ENCODE assay signal across 8 cellular contexts in genomic region chr2:43224131-43224570, GRCh38. TPM values are rescaled to one million over a fixed set of nuclear protein-coding genes. Genes with fewer than 3 reads are reported as not detected.
A peak's percentile ranks its signal among the peaks of the same experiment; 100 is the strongest.
DNase-seq lines count a peak whose midpoint lies in the region; ATAC-seq and TF ChIP-seq lines count a peak whose summit lies in the region.

No MANE protein-coding gene starts in this region.

- ATAC-seq in gastroesophageal sphincter (no peak), HG03196 (IDR thresholded peaks at IDR 0.05; ENCODE audit: unreplicated experiment) (no peak), GM21367 (IDR thresholded peaks at IDR 0.05; ENCODE audit: unreplicated experiment) (no peak)

- in situ Hi-C loops in GM13977 (cut with MboI; ENCODE audit: low pct_unique_long_range_greater_than_20kb, low sequenced_read_pairs, unreplicated experiment), result loop anchor here (10.0 kb wide), 2 partner anchors 59 to 261 kb away; no protein-coding TSS in a partner anchor

- H3K4me1 ChIP-seq in gastroesophageal sphincter, result peaks cover 5 to 60% (median 34%) of the 10 kb centered on the region in 3 donors
- peaks cover 40% of the 10 kb centered on the region for H3K4me1 ChIP-seq in testis

- H3K27ac ChIP-seq in gastroesophageal sphincter, result peak overlapping the region; percentile 96 to 99 (median 98)
- peak overlapping the region; percentile 92 to 100 for H3K27ac ChIP-seq in testis

- TF ChIP-seq POLR2A in gastroesophageal sphincter (IDR thresholded peaks at IDR 0.05) (no peak), testis (IDR thresholded peaks at IDR 0.05) (no peak)

- TF ChIP-seq CTCF in GM13977 (IDR thresholded peaks at IDR 0.05; ENCODE audit: extremely low read depth, insufficient read depth, missing control alignments) (peak; percentile 79), gastroesophageal sphincter (IDR thresholded peaks at IDR 0.05) (peak in 2 of 4 experiments; percentile 31 to 51), testis (IDR thresholded peaks at IDR 0.05) (no peak)

- H3K36me3 ChIP-seq in gastroesophageal sphincter (peaks cover 0 to 28% of the 10 kb centered on the region in 2 donors), testis (ENCODE audit: low read depth, missing control alignments) (no peaks in the 10 kb centered on the region)

- peak; percentile 64 for DNase-seq in GM13977 (ENCODE audit: low spot score)
- peak; percentile 82 for DNase-seq in RKO (ENCODE audit: low spot score)
- peak; percentile 41 for DNase-seq in activated gamma-delta T cell (lab: John Stamatoyannopoulos, UW)
- DNase-seq in nucleus accumbens (lab: John Stamatoyannopoulos, UW), result peak in 43 of 56 donors; percentile 15 to 71 (median 48)
- peak; percentile 66 for DNase-seq in testis

- TF ChIP-seq EP300 in gastroesophageal sphincter (IDR thresholded peaks at IDR 0.05), result no peak

- H3K4me3 ChIP-seq in gastroesophageal sphincter (peak overlapping the region; percentile 73 to 90), testis (peak overlapping the region; percentile 84 to 97)

- H3K27me3 ChIP-seq in gastroesophageal sphincter (no peaks in the 10 kb centered on the region), testis (no peaks in the 10 kb centered on the region)

- H3K9me3 ChIP-seq in gastroesophageal sphincter, result no peaks in the 10 kb centered on the region
- no peaks in the 10 kb centered on the region for H3K9me3 ChIP-seq in testis

- intact Hi-C loops in testis (cut with DNase I; ENCODE audit: low total_unique reads), result loop anchor here (5.0 to 10.0 kb wide), 3 partner anchors 202 to 379 kb away; no protein-coding TSS in a partner anchor

- 0% methylated on average over 5 of the region's 41 CpGs; no CpG with 5 or more reads in 1 of the 2 donors for WGBS in gastroesophageal sphincter (ENCODE audit: low coverage in 1 of 2), 2 donors
- 1 to 2% methylated on average over 12 to 41 of the region's 41 CpGs for WGBS in testis, 2 donors

RNA-seq across cellular contexts. Expression of gene ZFP36L2, which starts 2.3 kb away (rescaled TPM):
- total RNA-seq in gastroesophageal sphincter, result 10 to 100 TPM; 50.9 to 83.2 (median 73.4) TPM
- total RNA-seq in testis, result 10 to 100 TPM; 35.7 to 54.4 TPM
- 45.4 TPM for polyA plus RNA-seq in testis (ENCODE audit: insufficient read depth, low read depth, low replicate concordance)
